In the genomic region with DNA sequence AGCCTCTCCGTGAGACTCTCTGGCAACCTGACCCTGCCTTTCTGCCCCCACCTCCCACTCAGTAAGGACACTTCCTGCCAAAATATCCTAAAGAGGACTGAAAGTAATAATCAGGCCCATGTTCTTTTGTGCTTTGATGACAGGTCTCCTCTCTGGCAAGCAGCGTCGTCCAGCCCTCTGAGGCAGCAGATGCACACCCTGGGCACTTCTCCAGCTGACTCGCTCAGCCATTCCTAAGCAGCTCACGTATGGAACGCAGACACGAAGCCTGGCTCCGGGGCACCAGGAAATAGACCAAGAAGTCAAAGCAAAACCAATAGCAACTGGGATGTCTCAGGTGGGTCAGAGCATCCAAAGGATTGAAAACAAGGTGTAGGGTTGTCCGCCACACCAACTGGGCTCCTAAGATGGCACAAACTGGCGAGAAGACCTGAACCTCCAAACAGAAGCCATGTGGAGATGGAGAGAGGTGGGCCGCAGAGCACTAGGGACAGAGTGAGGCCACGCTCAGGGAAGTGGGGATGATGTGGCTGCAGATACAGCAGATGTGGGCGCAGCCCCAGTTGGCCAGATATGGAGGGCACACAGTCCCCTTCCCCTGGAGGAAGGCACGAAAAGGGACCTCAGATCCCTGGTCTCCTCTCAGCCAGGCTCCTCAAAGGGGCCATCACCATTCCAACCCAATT, we compare ENCODE assay signal across 8 cellular contexts. TPM values are rescaled to one million over a fixed set of nuclear protein-coding genes. Genes with fewer than 3 reads are reported as not detected.
DNase-seq lines count a peak whose midpoint lies in the region; ATAC-seq, FAIRE-seq and TF ChIP-seq lines count a peak whose summit lies in the region.

No MANE protein-coding gene starts in this region.

- H3K27ac Mint-ChIP-seq in MCF 10A (ENCODE audit: low read depth, unreplicated experiment) = no peak overlapping the region
- no peak overlapping the region for H3K27ac Mint-ChIP-seq in activated T-helper 1 cell treated with anti-CD3 and anti-CD28 coated beads, Interleukin-12 subunit alpha, Interleukin-12 subunit beta, Interleukin-2, Interleukin-4 antibody, amounts not matched to agents 30 ng/mL and 10 ng/mL and 1 ng/mL, durations not matched to agents 14 hours and 24 hours and 36 hours

- TF ChIP-seq CTCF in MCF 10A (IDR thresholded peaks at IDR 0.05; ENCODE audit: unreplicated experiment) (no peak), breast epithelium (IDR thresholded peaks at IDR 0.05) (no peak)

- H3K4me3 ChIP-seq in breast epithelium = peak overlapping the region in 1 of 3 donors; percentile 3

- H3K4me3 Mint-ChIP-seq in MCF 10A (ENCODE audit: unreplicated experiment) = no peak overlapping the region
- peak overlapping the region; percentile 88 for H3K4me3 Mint-ChIP-seq in activated T-helper 1 cell treated with anti-CD3 and anti-CD28 coated beads, Interleukin-12 subunit alpha, Interleukin-12 subunit beta, Interleukin-2, Interleukin-4 antibody, amounts not matched to agents 30 ng/mL and 10 ng/mL and 1 ng/mL, durations not matched to agents 14 hours and 24 hours and 36 hours

- H3K9me3 ChIP-seq in breast epithelium = no peaks in the 10 kb centered on the region

- H3K27me3 ChIP-seq in breast epithelium = peaks cover 0 to 3% of the 10 kb centered on the region in 2 donors

- H3K4me1 Mint-ChIP-seq in MCF 10A (ENCODE audit: insufficient read depth, unreplicated experiment) = no peaks in the 10 kb centered on the region
- H3K4me1 Mint-ChIP-seq in activated T-helper 1 cell treated with anti-CD3 and anti-CD28 coated beads, Interleukin-12 subunit alpha, Interleukin-12 subunit beta, Interleukin-2, Interleukin-4 antibody, amounts not matched to agents 30 ng/mL and 10 ng/mL and 1 ng/mL, durations not matched to agents 14 hours and 24 hours and 36 hours (ENCODE audit: low read depth) = peaks cover 16% of the 10 kb centered on the region

- ATAC-seq in GM19467 (IDR thresholded peaks at IDR 0.05; ENCODE audit: unreplicated experiment) = no peak

- POLR2A ChIA-PET in MCF 10A (lab: Yijun Ruan, JAX) = no interaction called here

- H3K36me3 Mint-ChIP-seq in MCF 10A (ENCODE audit: insufficient read depth, unreplicated experiment) = no peaks in the 10 kb centered on the region
- peaks cover 28% of the 10 kb centered on the region for H3K36me3 Mint-ChIP-seq in activated T-helper 1 cell treated with anti-CD3 and anti-CD28 coated beads, Interleukin-12 subunit alpha, Interleukin-12 subunit beta, Interleukin-2, Interleukin-4 antibody, amounts not matched to agents 30 ng/mL and 10 ng/mL and 1 ng/mL, durations not matched to agents 14 hours and 24 hours and 36 hours (ENCODE audit: low read depth)

- H3K27me3 Mint-ChIP-seq in MCF 10A (ENCODE audit: insufficient read depth, unreplicated experiment) = peaks cover 28% of the 10 kb centered on the region
- no peaks in the 10 kb centered on the region for H3K27me3 Mint-ChIP-seq in activated T-helper 1 cell treated with anti-CD3 and anti-CD28 coated beads, Interleukin-12 subunit alpha, Interleukin-12 subunit beta, Interleukin-2, Interleukin-4 antibody, amounts not matched to agents 30 ng/mL and 10 ng/mL and 1 ng/mL, durations not matched to agents 14 hours and 24 hours and 36 hours (ENCODE audit: insufficient read depth)

- peak; percentile 58 for FAIRE-seq in urothelium cell line (lab: Jason Lieb, UNC)

- peak overlapping the region in 1 of 2 donors; percentile 25 for H3K27ac ChIP-seq in breast epithelium

- no peaks in the 10 kb centered on the region for H3K36me3 ChIP-seq in breast epithelium

- CTCF ChIA-PET in MCF 10A (lab: Yijun Ruan, JAX) = interaction anchor here (0.5 to 1.2 kb wide), 3 partner anchors 9 to 14 kb away, joined by 3 to 5 read pairs (median 5); no protein-coding TSS in a partner anchor

- DNase-seq in MCF 10A (ENCODE audit: unreplicated experiment) = peak; percentile 21
- DNase-seq in breast epithelium (ENCODE audit: low spot score in 2 of 2) = no peak
- DNase-seq in activated T-helper 1 cell treated with anti-CD3 and anti-CD28 coated beads, Interleukin-12 subunit alpha, Interleukin-12 subunit beta, Interleukin-2, Interleukin-4 antibody, amounts not matched to agents 30 ng/mL and 10 ng/mL and 1 ng/mL, durations not matched to agents 14 hours and 24 hours and 36 hours (ENCODE audit: low spot score) = no peak
- peak; percentile 71 for DNase-seq in inferior parietal cortex (ENCODE audit: extremely low spot score)
- peak; percentile 50 for DNase-seq in urothelium cell line (ENCODE audit: low spot score)
- DNase-seq in cardiac septum (ENCODE audit: low spot score) = no peak
- no peak for DNase-seq in germinal center (ENCODE audit: low spot score)

- H3K4me1 ChIP-seq in breast epithelium = peaks cover 5 to 8% of the 10 kb centered on the region in 2 donors

- intact Hi-C loops in MCF 10A (cut with micrococcal nuclease) (no loop called here), breast epithelium (cut with DNase I; ENCODE audit: low total_unique reads) (no loop called here), cardiac septum (cut with DNase I) (no loop called here)
- intact Hi-C loops in activated T-helper 1 cell treated with anti-CD3 and anti-CD28 coated beads, Interleukin-12 subunit alpha, Interleukin-12 subunit beta, Interleukin-2, Interleukin-4 antibody, amounts not matched to agents 30 ng/mL and 10 ng/mL and 1 ng/mL, durations not matched to agents 14 hours and 24 hours and 36 hours (cut with micrococcal nuclease) = no loop called here

- BruUV-seq in MCF 10A (replicated peaks; lab: Mats Ljungman, UMichigan) = no TSS peak

- TF ChIP-seq POLR2A in breast epithelium (IDR thresholded peaks at IDR 0.05) = no peak

- H3K9me3 Mint-ChIP-seq in MCF 10A (ENCODE audit: unreplicated experiment) = no peaks in the 10 kb centered on the region
- no peaks in the 10 kb centered on the region for H3K9me3 Mint-ChIP-seq in activated T-helper 1 cell treated with anti-CD3 and anti-CD28 coated beads, Interleukin-12 subunit alpha, Interleukin-12 subunit beta, Interleukin-2, Interleukin-4 antibody, amounts not matched to agents 30 ng/mL and 10 ng/mL and 1 ng/mL, durations not matched to agents 14 hours and 24 hours and 36 hours

RNA-seq across cellular contexts. Expression of gene RASSF2, which starts 2.4 kb away (rescaled TPM):
- total RNA-seq in MCF 10A (2022) (not detected in 2 replicates), breast epithelium (10 to 100 TPM in 2 of 3 donors, 1 to 10 TPM in 1; 9.5 to 38.6 (median 16.0) TPM), cardiac septum (2.5 TPM)
- 43.7 and 44.7 TPM in 2 replicates for total RNA-seq in activated T-helper 1 cell treated with anti-CD3 and anti-CD28 coated beads, Interleukin-12 subunit alpha, Interleukin-12 subunit beta, Interleukin-2, Interleukin-4 antibody, amounts not matched to agents 30 ng/mL and 10 ng/mL and 1 ng/mL, durations not matched to agents 14 hours and 24 hours and 36 hours

Comparison
In these comparisons a context has a peak if more than half of its experiments do, and no peak if none do; other contexts are left out.
1. DNase-seq: peak in MCF 10A (single experiment), inferior parietal cortex (single experiment) and urothelium cell line (single experiment); none in breast epithelium (0 of 2), activated T-helper 1 cell treated with anti-CD3 and anti-CD28 coated beads, Interleukin-12 subunit alpha, Interleukin-12 subunit beta, Interleukin-2, Interleukin-4 antibody, amounts not matched to agents 30 ng/mL and 10 ng/mL and 1 ng/mL, durations not matched to agents 14 hours and 24 hours and 36 hours (single experiment), cardiac septum (single experiment) and germinal center (single experiment).